ENCODE assay signal across 16 cellular contexts in the genomic region with DNA sequence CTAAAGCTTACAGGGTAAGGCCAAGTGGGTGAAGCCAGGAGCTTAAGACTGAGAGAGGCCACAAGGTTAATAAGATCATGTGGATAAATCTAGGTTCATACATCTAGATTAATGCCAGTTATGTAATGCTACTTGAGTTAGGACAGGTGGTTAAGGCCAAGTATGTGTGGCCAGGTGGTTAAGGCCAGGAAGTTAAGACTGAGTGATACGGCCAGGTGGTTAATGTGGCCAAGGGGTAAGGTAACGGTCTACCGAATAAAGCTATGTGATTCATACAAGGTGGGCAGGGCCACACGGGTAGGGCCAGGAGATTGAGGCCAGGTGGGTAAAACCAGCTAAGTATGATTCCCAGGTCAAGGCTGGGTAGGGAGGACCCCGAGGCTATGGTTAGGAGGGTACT.
DNase-seq lines count a peak whose midpoint lies in the region; ATAC-seq, FAIRE-seq and TF ChIP-seq lines count a peak whose summit lies in the region.
"Had no signal": no experiment of that assay in that cellular context is flagged by ENCODE, and none has a peak within 500 bp of the region (broad histone marks: within the 10 kb centered on the region; RNA-seq: fewer than 3 reads in every experiment).

No MANE protein-coding gene starts in this region.

- TF ChIP-seq CTCF in WERI-Rb-1 (IDR thresholded peaks at IDR 0.05; ENCODE audit: low read depth, low read length): no peak

- H3K36me3 ChIP-seq in WERI-Rb-1: no peaks in the 10 kb centered on the region
- no peaks in the 10 kb centered on the region for H3K36me3 ChIP-seq in H7 (replicated peaks; ENCODE audit: control insufficient read depth, insufficient read depth, low read length)

- peak; percentile 83 for FAIRE-seq in GM12892 (lab: Jason Lieb, UNC)
- FAIRE-seq: D721Med had no signal

- peak overlapping the region; percentile 11 for H3K27ac ChIP-seq in WERI-Rb-1

- no peak overlapping the region for H3K4me3 ChIP-seq in WERI-Rb-1 (ENCODE audit: low read depth, low read length)
- no peak overlapping the region for H3K4me3 ChIP-seq in H7 (ENCODE audit: insufficient read depth, low read depth, low read length)

- no peaks in the 10 kb centered on the region for H3K9me3 ChIP-seq in WERI-Rb-1 (ENCODE audit: severe bottlenecking)

- no peaks in the 10 kb centered on the region for H3K27me3 ChIP-seq in WERI-Rb-1 (ENCODE audit: insufficient read depth, low read depth, severe bottlenecking)
- H3K27me3 ChIP-seq in H7 (ENCODE audit: control insufficient read depth, insufficient read depth, low read length): no peaks in the 10 kb centered on the region

- ATAC-seq in GM19351 (IDR thresholded peaks at IDR 0.05; ENCODE audit: unreplicated experiment) (peak; percentile 9), HG03342 (IDR thresholded peaks at IDR 0.05; ENCODE audit: unreplicated experiment) (peak; percentile 30), GM19463 (IDR thresholded peaks at IDR 0.05; ENCODE audit: unreplicated experiment) (no peak)
- ATAC-seq: PC-3 had no signal

- DNase-seq in GM12892 (ENCODE audit: insufficient read length) (no peak), WERI-Rb-1 (peak; percentile 46), germinal center (ENCODE audit: low spot score) (no peak), H7 (no peak), NCI-H2171 treated with DMSO at 0.1 percent for 48 hours (lab: John Stamatoyannopoulos, UW) (no peak)
- DNase-seq: CD4-positive, alpha-beta memory T cell; GF-D8; H9; NCI-H1930; NCI-H510A; NK-92 treated with Interleukin-12 subunit alpha and Interleukin-12 subunit beta, amount 100 ng/mL, for 24 hours; PC-3 had no signal

- TF ChIP-seq POLR2A in GM12892 (IDR thresholded peaks at IDR 0.05; ENCODE audit: low read depth, low read length): no peak
